8 cellular contexts compared by ENCODE assay signal in genomic region chr13:39035799-39036198, GRCh38. TPM values are rescaled to one million over a fixed set of nuclear protein-coding genes. Genes with fewer than 3 reads are reported as not detected.
A peak's percentile ranks its signal among the peaks of the same experiment; 100 is the strongest.
DNase-seq lines count a peak whose midpoint lies in the region; ATAC-seq and TF ChIP-seq lines count a peak whose summit lies in the region.

No MANE protein-coding gene starts in this region.

- no peak for TF ChIP-seq POLR2A in tibial nerve (IDR thresholded peaks at IDR 0.05)

- no peak for TF ChIP-seq EP300 in tibial nerve (IDR thresholded peaks at IDR 0.05)

- no peak for DNase-seq in activated T-cell treated with anti-CD3 and anti-CD28 coated beads, Interleukin-2, amount 50 U/mL, for 72 hours
- DNase-seq in activated T-cell treated with anti-CD3 and anti-CD28 coated beads, Interleukin-2, amount 50 U/mL, for 48 hours: no peak
- DNase-seq in activated naive CD8-positive, alpha-beta T cell treated with anti-CD3 and anti-CD28 coated beads, Interleukin-2, amount 10 ng/mL, durations not matched to agents 7 days and 5 days: no peak
- DNase-seq in kidney tubule cell (ENCODE audit: low spot score) (peak; percentile 1), tibial nerve (ENCODE audit: low spot score in 2 of 2) (no peak), hypothalamus (lab: John Stamatoyannopoulos, UW) (no peak)

- POLR2A ChIA-PET in activated naive CD8-positive, alpha-beta T cell treated with anti-CD3 and anti-CD28 coated beads, Interleukin-2, amount 10 ng/mL, durations not matched to agents 7 days and 5 days (lab: Charles Lee): no interaction called here

- H3K4me1 ChIP-seq in tibial nerve: peaks cover 0 to 72% (median 31%) of the 10 kb centered on the region in 4 donors

- peak overlapping the region; percentile 87 to 95 for H3K4me3 Mint-ChIP-seq in activated T-cell treated with anti-CD3 and anti-CD28 coated beads, Interleukin-2, amount 50 U/mL, for 72 hours
- peak overlapping the region; percentile 99 for H3K4me3 Mint-ChIP-seq in activated naive CD8-positive, alpha-beta T cell treated with anti-CD3 and anti-CD28 coated beads, Interleukin-2, amount 10 ng/mL, durations not matched to agents 7 days and 5 days

- ATAC-seq in activated T-cell treated with anti-CD3 and anti-CD28 coated beads, Interleukin-2, amount 50 U/mL, for 72 hours (replicated peaks in 1 of 2): no peak
- ATAC-seq in activated naive CD8-positive, alpha-beta T cell treated with anti-CD3 and anti-CD28 coated beads, Interleukin-2, amount 10 ng/mL, durations not matched to agents 7 days and 5 days (ENCODE audit: low read depth): no peak
- ATAC-seq in HG03521 (IDR thresholded peaks at IDR 0.05; ENCODE audit: unreplicated experiment) (no peak), HG03025 (IDR thresholded peaks at IDR 0.05; ENCODE audit: low FRiP score, unreplicated experiment) (no peak)

- peaks cover 0 to 3% (median 0%) of the 10 kb centered on the region in 3 donors for H3K36me3 ChIP-seq in tibial nerve

- H3K36me3 Mint-ChIP-seq in activated T-cell treated with anti-CD3 and anti-CD28 coated beads, Interleukin-2, amount 50 U/mL, for 72 hours (ENCODE audit: insufficient read depth in 2 of 2): peaks cover 7 to 22% of the 10 kb centered on the region in 2 donors
- H3K36me3 Mint-ChIP-seq in activated naive CD8-positive, alpha-beta T cell treated with anti-CD3 and anti-CD28 coated beads, Interleukin-2, amount 10 ng/mL, durations not matched to agents 7 days and 5 days: peaks cover 10% of the 10 kb centered on the region

- H3K4me1 Mint-ChIP-seq in activated T-cell treated with anti-CD3 and anti-CD28 coated beads, Interleukin-2, amount 50 U/mL, for 72 hours (ENCODE audit: low read depth): peaks cover 53% of the 10 kb centered on the region
- peaks cover 31% of the 10 kb centered on the region for H3K4me1 Mint-ChIP-seq in activated naive CD8-positive, alpha-beta T cell treated with anti-CD3 and anti-CD28 coated beads, Interleukin-2, amount 10 ng/mL, durations not matched to agents 7 days and 5 days

- no peaks in the 10 kb centered on the region for H3K9me3 ChIP-seq in tibial nerve

- H3K27me3 ChIP-seq in tibial nerve: no peaks in the 10 kb centered on the region

- no peaks in the 10 kb centered on the region for H3K9me3 Mint-ChIP-seq in activated T-cell treated with anti-CD3 and anti-CD28 coated beads, Interleukin-2, amount 50 U/mL, for 72 hours
- H3K9me3 Mint-ChIP-seq in activated naive CD8-positive, alpha-beta T cell treated with anti-CD3 and anti-CD28 coated beads, Interleukin-2, amount 10 ng/mL, durations not matched to agents 7 days and 5 days: no peaks in the 10 kb centered on the region

- H3K27me3 Mint-ChIP-seq in activated T-cell treated with anti-CD3 and anti-CD28 coated beads, Interleukin-2, amount 50 U/mL, for 72 hours (ENCODE audit: low read depth): no peaks in the 10 kb centered on the region
- H3K27me3 Mint-ChIP-seq in activated naive CD8-positive, alpha-beta T cell treated with anti-CD3 and anti-CD28 coated beads, Interleukin-2, amount 10 ng/mL, durations not matched to agents 7 days and 5 days: no peaks in the 10 kb centered on the region

- no peak overlapping the region for H3K27ac ChIP-seq in tibial nerve

- 17 to 21% methylated on average over 2 of the region's 2 CpGs for WGBS in tibial nerve, 2 donors

- H3K27ac Mint-ChIP-seq in activated T-cell treated with anti-CD3 and anti-CD28 coated beads, Interleukin-2, amount 50 U/mL, for 72 hours: peak overlapping the region; percentile 99
- peak overlapping the region; percentile 86 for H3K27ac Mint-ChIP-seq in activated naive CD8-positive, alpha-beta T cell treated with anti-CD3 and anti-CD28 coated beads, Interleukin-2, amount 10 ng/mL, durations not matched to agents 7 days and 5 days

- no peak for TF ChIP-seq CTCF in tibial nerve (IDR thresholded peaks at IDR 0.05)

- peak overlapping the region in 3 of 4 donors; percentile 20 to 89 (median 71) for H3K4me3 ChIP-seq in tibial nerve

RNA-seq across cellular contexts. Expression of gene PROSER1, which starts 2.1 kb away (rescaled TPM):
- total RNA-seq in activated T-cell treated with anti-CD3 and anti-CD28 coated beads, Interleukin-2, amount 50 U/mL, for 72 hours: 100 to 1,000 TPM; 114 to 116 TPM
- total RNA-seq in activated naive CD8-positive, alpha-beta T cell treated with anti-CD3 and anti-CD28 coated beads, Interleukin-2, amount 10 ng/mL, durations not matched to agents 7 days and 5 days: 10 to 100 TPM; 47.5 to 55.4 TPM
- total RNA-seq in tibial nerve: 10 to 100 TPM; 22.3 to 38.4 (median 23.5) TPM

RNA-seq across cellular contexts. Expression of gene NHLRC3, which starts 2.5 kb away (rescaled TPM):
- 10 to 100 TPM; 27.1 to 30.3 TPM for total RNA-seq in activated T-cell treated with anti-CD3 and anti-CD28 coated beads, Interleukin-2, amount 50 U/mL, for 72 hours
- 10 to 100 TPM; 28.4 TPM for total RNA-seq in activated naive CD8-positive, alpha-beta T cell treated with anti-CD3 and anti-CD28 coated beads, Interleukin-2, amount 10 ng/mL, durations not matched to agents 7 days and 5 days
- total RNA-seq in tibial nerve: 10 to 100 TPM; 19.2 to 25.1 (median 21.9) TPM

RNA-seq across cellular contexts. Expression of gene STOML3, which starts 45.2 kb away (rescaled TPM):
- not detected for total RNA-seq in activated T-cell treated with anti-CD3 and anti-CD28 coated beads, Interleukin-2, amount 50 U/mL, for 72 hours
- total RNA-seq in activated naive CD8-positive, alpha-beta T cell treated with anti-CD3 and anti-CD28 coated beads, Interleukin-2, amount 10 ng/mL, durations not matched to agents 7 days and 5 days: not detected
- not detected for total RNA-seq in tibial nerve
